ENCODE assay signal across 14 cellular contexts in genomic region chr2:219219781-219220532, GRCh38. TPM values are rescaled to one million over a fixed set of nuclear protein-coding genes. Genes with fewer than 3 reads are reported as not detected.
A peak's percentile ranks its signal among the peaks of the same experiment; 100 is the strongest.
DNase-seq lines count a peak whose midpoint lies in the region; TF ChIP-seq lines count a peak whose summit lies in the region.
"Had no signal": no experiment of that assay in that cellular context is flagged by ENCODE, and none has a peak within 500 bp of the region (broad histone marks: within the 10 kb centered on the region; RNA-seq: fewer than 3 reads in every experiment).

No MANE protein-coding gene starts in this region.

- H3K4me1 Mint-ChIP-seq in activated CD4-positive, alpha-beta T cell treated with anti-CD3 and anti-CD28 coated beads, Interleukin-2, amount 10 ng/mL, durations not matched to agents 24 days and 14 days, result peaks cover 19% of the 10 kb centered on the region
- peaks cover 23% of the 10 kb centered on the region for H3K4me1 Mint-ChIP-seq in activated T-helper 1 cell treated with anti-CD3 and anti-CD28 coated beads, Interleukin-12 subunit alpha, Interleukin-12 subunit beta, Interleukin-2, Interleukin-4 antibody, amounts not matched to agents 30 ng/mL and 10 ng/mL and 1 ng/mL, durations not matched to agents 14 hours and 24 hours and 36 hours (ENCODE audit: low read depth)

- H3K9me3 ChIP-seq in iPS-20b (ENCODE audit: insufficient read depth, low read depth, low read length) (no peaks in the 10 kb centered on the region), skeletal muscle tissue (ENCODE audit: control insufficient read depth in 3 of 3, low read length in 3 of 3) (no peaks in the 10 kb centered on the region), vagina (no peaks in the 10 kb centered on the region)
- H3K9me3 ChIP-seq: Peyer's patch had no signal

- TF ChIP-seq POLR2A in vagina (IDR thresholded peaks at IDR 0.05), result no peak

- H3K4me1 ChIP-seq in iPS-20b (ENCODE audit: insufficient read depth, low read length) (peaks cover 3% of the 10 kb centered on the region; the same call in 1 of the 2 replicates), skeletal muscle tissue (ENCODE audit: control insufficient read depth in 3 of 3, insufficient read depth in 3 of 3, low read length in 3 of 3) (peaks cover 32 to 49% (median 35%) of the 10 kb centered on the region in 3 donors), vagina (peaks cover 40% of the 10 kb centered on the region)

- H3K27ac Mint-ChIP-seq in activated CD4-positive, alpha-beta T cell treated with anti-CD3 and anti-CD28 coated beads, Interleukin-2, amount 10 ng/mL, durations not matched to agents 24 days and 14 days, result peak overlapping the region; percentile 56
- peak overlapping the region; percentile 26 for H3K27ac Mint-ChIP-seq in activated T-helper 1 cell treated with anti-CD3 and anti-CD28 coated beads, Interleukin-12 subunit alpha, Interleukin-12 subunit beta, Interleukin-2, Interleukin-4 antibody, amounts not matched to agents 30 ng/mL and 10 ng/mL and 1 ng/mL, durations not matched to agents 14 hours and 24 hours and 36 hours

- H3K4me3 ChIP-seq in iPS-20b (ENCODE audit: low read length) (peak overlapping the region; percentile 81; the same call in 1 of the 2 replicates), skeletal muscle tissue (ENCODE audit: low read length in 3 of 3) (peak overlapping the region in 1 of 3 donors; percentile 79), vagina (peak overlapping the region in 1 of 2 donors; percentile 45)

- H3K9me3 Mint-ChIP-seq in activated CD4-positive, alpha-beta T cell treated with anti-CD3 and anti-CD28 coated beads, Interleukin-2, amount 10 ng/mL, durations not matched to agents 24 days and 14 days, result no peaks in the 10 kb centered on the region
- no peaks in the 10 kb centered on the region for H3K9me3 Mint-ChIP-seq in activated T-helper 1 cell treated with anti-CD3 and anti-CD28 coated beads, Interleukin-12 subunit alpha, Interleukin-12 subunit beta, Interleukin-2, Interleukin-4 antibody, amounts not matched to agents 30 ng/mL and 10 ng/mL and 1 ng/mL, durations not matched to agents 14 hours and 24 hours and 36 hours
- H3K9me3 Mint-ChIP-seq: stimulated activated naive CD8-positive, alpha-beta T cell treated with anti-CD3 and anti-CD28 coated beads, Interleukin-15, Interleukin-2, amounts not matched to agents 100 ng/mL and 50 ng/mL, for 24 hours had no signal

- H3K36me3 Mint-ChIP-seq in activated CD4-positive, alpha-beta T cell treated with anti-CD3 and anti-CD28 coated beads, Interleukin-2, amount 10 ng/mL, durations not matched to agents 24 days and 14 days (ENCODE audit: low read depth), result peaks cover 58% of the 10 kb centered on the region
- H3K36me3 Mint-ChIP-seq in activated T-helper 1 cell treated with anti-CD3 and anti-CD28 coated beads, Interleukin-12 subunit alpha, Interleukin-12 subunit beta, Interleukin-2, Interleukin-4 antibody, amounts not matched to agents 30 ng/mL and 10 ng/mL and 1 ng/mL, durations not matched to agents 14 hours and 24 hours and 36 hours (ENCODE audit: low read depth), result peaks cover 40% of the 10 kb centered on the region

- DNase-seq in activated CD4-positive, alpha-beta T cell treated with anti-CD3 and anti-CD28 coated beads, Interleukin-2, amount 10 ng/mL, durations not matched to agents 24 days and 14 days, result peak; percentile 57
- DNase-seq in activated CD4-positive, alpha-beta T cell treated with anti-CD3 and anti-CD28 coated beads for 1 hour, result no peak
- no peak for DNase-seq in activated T-helper 1 cell treated with anti-CD3 and anti-CD28 coated beads, Interleukin-12 subunit alpha, Interleukin-12 subunit beta, Interleukin-2, Interleukin-4 antibody, amounts not matched to agents 30 ng/mL and 10 ng/mL and 1 ng/mL, durations not matched to agents 14 hours and 24 hours and 36 hours (ENCODE audit: low spot score)
- DNase-seq in SIG-M5 treated with dmso at 0.1 percent for 504 hours (lab: John Stamatoyannopoulos, UW; ENCODE audit: unreplicated experiment), result no peak
- DNase-seq in vagina (ENCODE audit: extremely low spot score in 2 of 2), result no peak
- DNase-seq in NCI-H1930 (lab: John Stamatoyannopoulos, UW), result no peak
- DNase-seq: activated gamma-delta T cell, left colon, NCI-H2029, NCI-H526 treated with DMSO at 0.1 percent for 48 hours, Peyer's patch had no signal

- intact Hi-C loops in activated CD4-positive, alpha-beta T cell treated with anti-CD3 and anti-CD28 coated beads, Interleukin-2, amount 10 ng/mL, durations not matched to agents 24 days and 14 days (cut with micrococcal nuclease), result loop anchor here (1.0 to 2.0 kb wide), 5 partner anchors 14 to 75 kb away; partner anchors contain the start of genes DNAJB2, GLB1L, STK16 and ZFAND2B
- intact Hi-C loops in activated T-helper 1 cell treated with anti-CD3 and anti-CD28 coated beads, Interleukin-12 subunit alpha, Interleukin-12 subunit beta, Interleukin-2, Interleukin-4 antibody, amounts not matched to agents 30 ng/mL and 10 ng/mL and 1 ng/mL, durations not matched to agents 14 hours and 24 hours and 36 hours (cut with micrococcal nuclease), result loop anchor here (1.0 to 2.0 kb wide), 6 partner anchors 14 to 79 kb away; partner anchors contain the start of genes DNAJB2, GLB1L, NHEJ1 and STK16
- intact Hi-C loops in vagina (cut with DNase I), result loop anchor here (2.0 kb wide), 1 partner anchor 43 kb away; the partner anchor contains the start of gene CNPPD1

- TF ChIP-seq CTCF in vagina (IDR thresholded peaks at IDR 0.05), result no peak

- H3K36me3 ChIP-seq in iPS-20b (ENCODE audit: insufficient read depth, low read depth, low read length), result peaks cover 45% of the 10 kb centered on the region
- H3K36me3 ChIP-seq in skeletal muscle tissue (ENCODE audit: control insufficient read depth in 3 of 3, insufficient read depth in 3 of 3, low read length in 3 of 3), result peaks cover 57 to 70% (median 65%) of the 10 kb centered on the region in 3 donors
- H3K36me3 ChIP-seq in vagina, result peaks cover 7 to 67% of the 10 kb centered on the region in 2 donors

- peak overlapping the region; percentile 87; the same call in 1 of the 2 replicates for H3K9ac ChIP-seq in iPS-20b (ENCODE audit: low read depth, low read length)
- peak overlapping the region in 2 of 3 donors; percentile 73 to 89 for H3K9ac ChIP-seq in skeletal muscle tissue (ENCODE audit: low read depth in 1 of 3, low read length in 3 of 3)

- H3K27ac ChIP-seq in iPS-20b (ENCODE audit: low read length) (no peak overlapping the region), skeletal muscle tissue (ENCODE audit: low read depth, low read length) (peak overlapping the region; percentile 93), vagina (no peak overlapping the region)

- H3K27me3 ChIP-seq in iPS-20b (ENCODE audit: insufficient read depth, low read length) (no peaks in the 10 kb centered on the region), skeletal muscle tissue (ENCODE audit: control insufficient read depth in 3 of 3, insufficient read depth in 3 of 3, low read length in 3 of 3) (no peaks in the 10 kb centered on the region), vagina (no peaks in the 10 kb centered on the region)
- H3K27me3 ChIP-seq: Peyer's patch had no signal

- no peaks in the 10 kb centered on the region for H3K27me3 Mint-ChIP-seq in activated CD4-positive, alpha-beta T cell treated with anti-CD3 and anti-CD28 coated beads, Interleukin-2, amount 10 ng/mL, durations not matched to agents 24 days and 14 days
- no peaks in the 10 kb centered on the region for H3K27me3 Mint-ChIP-seq in activated T-helper 1 cell treated with anti-CD3 and anti-CD28 coated beads, Interleukin-12 subunit alpha, Interleukin-12 subunit beta, Interleukin-2, Interleukin-4 antibody, amounts not matched to agents 30 ng/mL and 10 ng/mL and 1 ng/mL, durations not matched to agents 14 hours and 24 hours and 36 hours (ENCODE audit: insufficient read depth)
- H3K27me3 Mint-ChIP-seq: stimulated activated naive CD8-positive, alpha-beta T cell treated with anti-CD3 and anti-CD28 coated beads, Interleukin-15, Interleukin-2, amounts not matched to agents 100 ng/mL and 50 ng/mL, for 24 hours had no signal

- H3K4me3 Mint-ChIP-seq in activated CD4-positive, alpha-beta T cell treated with anti-CD3 and anti-CD28 coated beads, Interleukin-2, amount 10 ng/mL, durations not matched to agents 24 days and 14 days, result no peak overlapping the region
- no peak overlapping the region for H3K4me3 Mint-ChIP-seq in activated T-helper 1 cell treated with anti-CD3 and anti-CD28 coated beads, Interleukin-12 subunit alpha, Interleukin-12 subunit beta, Interleukin-2, Interleukin-4 antibody, amounts not matched to agents 30 ng/mL and 10 ng/mL and 1 ng/mL, durations not matched to agents 14 hours and 24 hours and 36 hours

RNA-seq across cellular contexts. Expression of gene ABCB6, which starts 1.2 kb away (rescaled TPM):
- total RNA-seq in activated CD4-positive, alpha-beta T cell treated with anti-CD3 and anti-CD28 coated beads, Interleukin-2, amount 10 ng/mL, durations not matched to agents 24 days and 14 days, result 28.8 TPM in 2 replicates
- 31.9 and 32.9 TPM in 2 replicates for total RNA-seq in activated T-helper 1 cell treated with anti-CD3 and anti-CD28 coated beads, Interleukin-12 subunit alpha, Interleukin-12 subunit beta, Interleukin-2, Interleukin-4 antibody, amounts not matched to agents 30 ng/mL and 10 ng/mL and 1 ng/mL, durations not matched to agents 14 hours and 24 hours and 36 hours
- 25.6 TPM for total RNA-seq in skeletal muscle tissue
- 23.8 TPM for total RNA-seq in vagina

RNA-seq across cellular contexts. Expression of gene ATG9A, which starts 9.5 kb away (rescaled TPM):
- 61.6 and 67.2 TPM in 2 replicates for total RNA-seq in activated CD4-positive, alpha-beta T cell treated with anti-CD3 and anti-CD28 coated beads, Interleukin-2, amount 10 ng/mL, durations not matched to agents 24 days and 14 days
- total RNA-seq in activated T-helper 1 cell treated with anti-CD3 and anti-CD28 coated beads, Interleukin-12 subunit alpha, Interleukin-12 subunit beta, Interleukin-2, Interleukin-4 antibody, amounts not matched to agents 30 ng/mL and 10 ng/mL and 1 ng/mL, durations not matched to agents 14 hours and 24 hours and 36 hours, result 55.3 and 57.0 TPM in 2 replicates
- total RNA-seq in skeletal muscle tissue (16.7 TPM), vagina (62.4 TPM)

RNA-seq across cellular contexts. Expression of gene ANKZF1, which starts 9.6 kb away (rescaled TPM):
- total RNA-seq in activated CD4-positive, alpha-beta T cell treated with anti-CD3 and anti-CD28 coated beads, Interleukin-2, amount 10 ng/mL, durations not matched to agents 24 days and 14 days, result 144 and 149 TPM in 2 replicates
- total RNA-seq in activated T-helper 1 cell treated with anti-CD3 and anti-CD28 coated beads, Interleukin-12 subunit alpha, Interleukin-12 subunit beta, Interleukin-2, Interleukin-4 antibody, amounts not matched to agents 30 ng/mL and 10 ng/mL and 1 ng/mL, durations not matched to agents 14 hours and 24 hours and 36 hours, result 112 and 117 TPM in 2 replicates
- 27.7 TPM for total RNA-seq in skeletal muscle tissue
- 98.7 TPM for total RNA-seq in vagina

RNA-seq across cellular contexts. Expression of gene ZFAND2B, which starts 13.4 kb away (rescaled TPM):
- 36.7 and 37.4 TPM in 2 replicates for total RNA-seq in activated CD4-positive, alpha-beta T cell treated with anti-CD3 and anti-CD28 coated beads, Interleukin-2, amount 10 ng/mL, durations not matched to agents 24 days and 14 days
- 35.0 and 41.3 TPM in 2 replicates for total RNA-seq in activated T-helper 1 cell treated with anti-CD3 and anti-CD28 coated beads, Interleukin-12 subunit alpha, Interleukin-12 subunit beta, Interleukin-2, Interleukin-4 antibody, amounts not matched to agents 30 ng/mL and 10 ng/mL and 1 ng/mL, durations not matched to agents 14 hours and 24 hours and 36 hours
- total RNA-seq in skeletal muscle tissue (11.5 TPM), vagina (52.1 TPM)

RNA-seq across cellular contexts. Expression of gene GLB1L, which starts 25.3 kb away (rescaled TPM):
- 4.6 and 4.9 TPM in 2 replicates for total RNA-seq in activated CD4-positive, alpha-beta T cell treated with anti-CD3 and anti-CD28 coated beads, Interleukin-2, amount 10 ng/mL, durations not matched to agents 24 days and 14 days
- total RNA-seq in activated T-helper 1 cell treated with anti-CD3 and anti-CD28 coated beads, Interleukin-12 subunit alpha, Interleukin-12 subunit beta, Interleukin-2, Interleukin-4 antibody, amounts not matched to agents 30 ng/mL and 10 ng/mL and 1 ng/mL, durations not matched to agents 14 hours and 24 hours and 36 hours, result 4.6 and 4.9 TPM in 2 replicates
- total RNA-seq in skeletal muscle tissue (13.0 TPM), vagina (22.8 TPM)
